In the genomic region with DNA sequence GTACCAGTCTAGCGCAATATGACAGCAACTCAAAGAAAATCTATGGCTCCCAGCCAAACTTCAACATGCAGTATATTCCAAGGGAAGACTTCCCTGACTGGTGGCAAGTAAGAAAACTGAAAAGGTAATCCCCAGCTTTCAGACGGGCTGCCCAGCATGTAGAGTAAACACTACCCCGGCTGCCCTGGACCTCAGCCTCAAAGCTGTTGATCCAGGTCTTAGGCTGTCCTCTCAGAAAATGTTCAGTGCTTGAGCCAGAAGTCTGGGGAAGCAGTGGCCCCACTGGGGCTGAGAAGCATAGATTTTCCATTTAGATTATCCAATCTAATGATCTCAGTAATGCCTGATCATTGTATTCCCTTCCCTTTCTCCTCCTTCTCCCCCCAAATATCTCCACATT, we compare ENCODE assay signal across 28 cellular contexts. TPM values are rescaled to one million over a fixed set of nuclear protein-coding genes. Genes with fewer than 3 reads are reported as not detected.
"Had no signal": no experiment of that assay in that cellular context is flagged by ENCODE, and none has a peak within 500 bp of the region (broad histone marks: within the 10 kb centered on the region; RNA-seq: fewer than 3 reads in every experiment).

No MANE protein-coding gene starts in this region.

- H3K4me1 ChIP-seq: Peyer's patch had no signal

- H3K36me3 ChIP-seq: Peyer's patch, SJCRH30 had no signal

- DNase-seq: KBM-7, MV-4-11, NCI-H1048, NCI-H1105, NCI-H1436 treated with DMSO at 0.1 percent for 48 hours, NCI-H1694, NCI-H187 treated with DMSO at 0.1 percent for 48 hours, NCI-H2029 treated with DMSO at 0.1 percent for 48 hours, NCI-H2171, NCI-H226, NCI-H446, NCI-H510A, NCI-H524 treated with DMSO at 0.1 percent for 48 hours, NCI-H69, NCI-H774, OCI-M1, PC-9, Peyer's patch, SHP77 treated with DMSO at 0.1 percent for 48 hours, SJCRH30 had no signal

- H3K4me2 ChIP-seq: PC-9 had no signal

- H3K27me3 ChIP-seq: Peyer's patch, SJCRH30 had no signal

- H3K4me3 ChIP-seq: PC-9, Peyer's patch, SJCRH30, SK-N-MC had no signal

- H2AFZ ChIP-seq: PC-9 had no signal

- H3K27ac ChIP-seq: HL-60, PC-9, Peyer's patch, SJCRH30, SK-N-MC had no signal

- H3K9me3 ChIP-seq: Peyer's patch, SJCRH30 had no signal

- ATAC-seq: Right ventricle myocardium inferior had no signal

- FAIRE-seq: HTR-8/SVneo had no signal

RNA-seq across cellular contexts. Expression of a gene that starts 21.9 kb away (rescaled TPM):
- total RNA-seq: LHCN-M2, MCF 10A, PC-9, RPMI7951 had no signal
- polyA plus RNA-seq: IgD-negative memory B cell had no signal

RNA-seq across cellular contexts. Expression of a gene that starts 29.3 kb away (rescaled TPM):
- polyA plus RNA-seq: IgD-negative memory B cell had no signal
